ENCODE assay signal across 25 cellular contexts in genomic region chr19:4197228-4197624, GRCh38. TPM values are rescaled to one million over a fixed set of nuclear protein-coding genes. Genes with fewer than 3 reads are reported as not detected.
A peak's percentile ranks its signal among the peaks of the same experiment; 100 is the strongest.
DNase-seq lines count a peak whose midpoint lies in the region; ATAC-seq and TF ChIP-seq lines count a peak whose summit lies in the region.
"Had no signal": no experiment of that assay in that cellular context is flagged by ENCODE, and none has a peak within 500 bp of the region (broad histone marks: within the 10 kb centered on the region; RNA-seq: fewer than 3 reads in every experiment).

No MANE protein-coding gene starts in this region.

- DNase-seq in activated naive CD8-positive, alpha-beta T cell treated with anti-CD3 and anti-CD28 coated beads for 36 hours, result no peak
- DNase-seq in SK-N-MC (ENCODE audit: low read depth, low spot score) (no peak), memory B cell (ENCODE audit: low spot score in 2 of 2) (no peak), type B pancreatic cell (ENCODE audit: extremely low spot score, unreplicated experiment) (no peak), foreskin keratinocyte (no peak)
- DNase-seq: activated CD8-positive, alpha-beta memory T cell treated with anti-CD3 and anti-CD28 coated beads, Interleukin-2, amount 50 U/mL, for 4 hours; activated effector memory CD4-positive, alpha-beta T cell treated with Interleukin-2 at 50 U/mL for 16 hours; amniotic stem cell; C1 segment of cervical spinal cord; lower lobe of right lung; NCI-H1048; NCI-H187; stimulated activated CD4-positive, alpha-beta T cell treated with anti-CD3 and anti-CD28 coated beads, Interleukin-4, amount 100 ng/mL, for 1 hour; stimulated activated naive CD4-positive, alpha-beta T cell treated with Interleukin-2 at 50 U/mL for 16 hours; testis; uterus had no signal

- peaks cover 45% of the 10 kb centered on the region for H3K27me3 ChIP-seq in foreskin keratinocyte
- H3K27me3 ChIP-seq: testis had no signal

- no peaks in the 10 kb centered on the region for H3K36me3 ChIP-seq in SK-N-MC (ENCODE audit: insufficient read depth, low read length)
- H3K36me3 ChIP-seq: cardiac muscle cell, lower lobe of right lung, uterus had no signal

- H3K9ac ChIP-seq in SK-N-MC (ENCODE audit: insufficient read length), result no peak overlapping the region

- H3K4me1 Mint-ChIP-seq in activated naive CD8-positive, alpha-beta T cell (ENCODE audit: low read depth), result peaks cover 12% of the 10 kb centered on the region
- H3K4me1 Mint-ChIP-seq in activated naive CD8-positive, alpha-beta T cell treated with anti-CD3 and anti-CD28 coated beads for 36 hours, result peaks cover 4% of the 10 kb centered on the region
- peaks cover 9% of the 10 kb centered on the region for H3K4me1 Mint-ChIP-seq in memory B cell
- H3K4me1 Mint-ChIP-seq in type B pancreatic cell (ENCODE audit: unreplicated experiment), result peaks cover 4% of the 10 kb centered on the region

- peak overlapping the region; percentile 72 for H3K4me3 ChIP-seq in SK-N-MC
- H3K4me3 ChIP-seq: lower lobe of right lung, uterus had no signal

- peaks cover 8% of the 10 kb centered on the region for H3K36me3 Mint-ChIP-seq in activated naive CD8-positive, alpha-beta T cell
- peaks cover 4% of the 10 kb centered on the region for H3K36me3 Mint-ChIP-seq in activated naive CD8-positive, alpha-beta T cell treated with anti-CD3 and anti-CD28 coated beads for 36 hours
- H3K36me3 Mint-ChIP-seq in memory B cell (peaks cover 8% of the 10 kb centered on the region), type B pancreatic cell (peaks cover 8% of the 10 kb centered on the region)

- no peak for ATAC-seq in memory B cell (ENCODE audit: low read depth)
- ATAC-seq in GM19351 (IDR thresholded peaks at IDR 0.05; ENCODE audit: unreplicated experiment), result no peak
- ATAC-seq in foreskin keratinocyte, result no peak
- ATAC-seq: lower lobe of right lung had no signal

- H3K27ac ChIP-seq in SK-N-MC, result no peak overlapping the region
- H3K27ac ChIP-seq in foreskin keratinocyte, result no peak overlapping the region
- H3K27ac ChIP-seq: cardiac muscle cell, lower lobe of right lung, testis, uterus had no signal

- no peaks in the 10 kb centered on the region for H3K9me3 ChIP-seq in SK-N-MC (ENCODE audit: low read depth, low read length)
- H3K9me3 ChIP-seq: lower lobe of right lung, testis, uterus had no signal

- peaks cover 39% of the 10 kb centered on the region for H3K27me3 Mint-ChIP-seq in activated naive CD8-positive, alpha-beta T cell
- peaks cover 54% of the 10 kb centered on the region for H3K27me3 Mint-ChIP-seq in activated naive CD8-positive, alpha-beta T cell treated with anti-CD3 and anti-CD28 coated beads for 36 hours
- H3K27me3 Mint-ChIP-seq in memory B cell (peaks cover 39% of the 10 kb centered on the region), type B pancreatic cell (peaks cover 81% of the 10 kb centered on the region)

- H3K4me3 Mint-ChIP-seq in activated naive CD8-positive, alpha-beta T cell, result peak overlapping the region; percentile 0
- H3K4me3 Mint-ChIP-seq in activated naive CD8-positive, alpha-beta T cell treated with anti-CD3 and anti-CD28 coated beads for 36 hours, result no peak overlapping the region
- no peak overlapping the region for H3K4me3 Mint-ChIP-seq in memory B cell
- peak overlapping the region; percentile 59 for H3K4me3 Mint-ChIP-seq in type B pancreatic cell

- H3K9me3 Mint-ChIP-seq in activated naive CD8-positive, alpha-beta T cell (ENCODE audit: low read depth), result no peaks in the 10 kb centered on the region
- H3K9me3 Mint-ChIP-seq in activated naive CD8-positive, alpha-beta T cell treated with anti-CD3 and anti-CD28 coated beads for 36 hours, result peaks cover 8% of the 10 kb centered on the region
- H3K9me3 Mint-ChIP-seq in memory B cell, result peaks cover 15% of the 10 kb centered on the region
- peaks cover 5% of the 10 kb centered on the region for H3K9me3 Mint-ChIP-seq in type B pancreatic cell

- H3K27ac Mint-ChIP-seq in activated naive CD8-positive, alpha-beta T cell, result peak overlapping the region; percentile 73
- H3K27ac Mint-ChIP-seq in activated naive CD8-positive, alpha-beta T cell treated with anti-CD3 and anti-CD28 coated beads for 36 hours, result no peak overlapping the region
- H3K27ac Mint-ChIP-seq in memory B cell, result peak overlapping the region; percentile 88
- no peak overlapping the region for H3K27ac Mint-ChIP-seq in type B pancreatic cell

- TF ChIP-seq CTCF in type B pancreatic cell (conservative IDR thresholded peaks at IDR 0.05) (no peak), foreskin keratinocyte (conservative IDR thresholded peaks at IDR 0.05) (no peak)

- no peaks in the 10 kb centered on the region for H3K4me1 ChIP-seq in foreskin keratinocyte
- H3K4me1 ChIP-seq: lower lobe of right lung, testis had no signal

RNA-seq across cellular contexts. Expression of gene ANKRD24, which starts 14.7 kb away (rescaled TPM):
- total RNA-seq in activated naive CD8-positive, alpha-beta T cell treated with anti-CD3 and anti-CD28 coated beads for 36 hours, result 1 to 10 TPM; 1.6 TPM
- 0.48 and 1.1 TPM in 2 replicates for total RNA-seq in type B pancreatic cell (ENCODE audit: low replicate concordance)
- 0.07 TPM in 2 replicates for total RNA-seq in foreskin keratinocyte
- polyA plus RNA-seq in foreskin keratinocyte, result 0.06 TPM in 2 replicates

RNA-seq across cellular contexts. Expression of gene SIRT6, which starts 14.9 kb away (rescaled TPM):
- total RNA-seq in activated naive CD8-positive, alpha-beta T cell treated with anti-CD3 and anti-CD28 coated beads for 36 hours, result 10 to 100 TPM; 27.1 to 27.2 TPM
- total RNA-seq in type B pancreatic cell (ENCODE audit: low replicate concordance) (26.7 and 29.2 TPM in 2 replicates), foreskin keratinocyte (19.6 and 21.6 TPM in 2 replicates)
- polyA plus RNA-seq in foreskin keratinocyte, result 30.4 and 34.6 TPM in 2 replicates

RNA-seq across cellular contexts. Expression of gene EBI3, which starts 32.1 kb away (rescaled TPM):
- 1 to 10 TPM; 6.7 to 8.6 TPM for total RNA-seq in activated naive CD8-positive, alpha-beta T cell treated with anti-CD3 and anti-CD28 coated beads for 36 hours
- 0.31 and 0.43 TPM in 2 replicates for total RNA-seq in type B pancreatic cell (ENCODE audit: low replicate concordance)
- total RNA-seq in foreskin keratinocyte, result not detected in 2 replicates
- polyA plus RNA-seq in foreskin keratinocyte, result 0.08 TPM in 1 of 2 replicates, not detected in the other
- total RNA-seq: cardiac muscle cell, fibroblast of lung had no signal
- polyA plus RNA-seq: cardiac muscle cell had no signal

RNA-seq across cellular contexts. Expression of gene CREB3L3, which starts 43.8 kb away (rescaled TPM):
- not detected for total RNA-seq in activated naive CD8-positive, alpha-beta T cell treated with anti-CD3 and anti-CD28 coated beads for 36 hours
- 3.7 and 13.3 TPM in 2 replicates for total RNA-seq in type B pancreatic cell (ENCODE audit: low replicate concordance)
- not detected in 2 replicates for total RNA-seq in foreskin keratinocyte
- polyA plus RNA-seq in foreskin keratinocyte, result not detected in 2 replicates
- total RNA-seq: cardiac muscle cell, glomerular endothelial cell, H7, kidney epithelial cell, lower lobe of right lung, omental fat pad, uterus had no signal
- polyA plus RNA-seq: AG04450, cardiac muscle cell, fibroblast of lung had no signal

RNA-seq across cellular contexts. Expression of gene YJU2, which starts 49.7 kb away (rescaled TPM):
- total RNA-seq in activated naive CD8-positive, alpha-beta T cell treated with anti-CD3 and anti-CD28 coated beads for 36 hours, result 10 to 100 TPM; 37.6 to 38.5 TPM
- total RNA-seq in type B pancreatic cell (ENCODE audit: low replicate concordance) (14.3 and 18.5 TPM in 2 replicates), foreskin keratinocyte (27.5 and 29.2 TPM in 2 replicates)
- 33.6 and 36.6 TPM in 2 replicates for polyA plus RNA-seq in foreskin keratinocyte

Comparison
In these comparisons a context has a peak if more than half of its experiments do, and no peak if none do; other contexts are left out.
1. H3K27ac Mint-ChIP-seq: peak in activated naive CD8-positive, alpha-beta T cell (single experiment) and memory B cell (single experiment); none in activated naive CD8-positive, alpha-beta T cell treated with anti-CD3 and anti-CD28 coated beads for 36 hours (single experiment) and type B pancreatic cell (single experiment).
2. H3K4me3 Mint-ChIP-seq: peak in activated naive CD8-positive, alpha-beta T cell (single experiment) and type B pancreatic cell (single experiment); none in activated naive CD8-positive, alpha-beta T cell treated with anti-CD3 and anti-CD28 coated beads for 36 hours (single experiment) and memory B cell (single experiment).